Comparison of ENCODE assay signal across 23 cellular contexts in the genomic region with DNA sequence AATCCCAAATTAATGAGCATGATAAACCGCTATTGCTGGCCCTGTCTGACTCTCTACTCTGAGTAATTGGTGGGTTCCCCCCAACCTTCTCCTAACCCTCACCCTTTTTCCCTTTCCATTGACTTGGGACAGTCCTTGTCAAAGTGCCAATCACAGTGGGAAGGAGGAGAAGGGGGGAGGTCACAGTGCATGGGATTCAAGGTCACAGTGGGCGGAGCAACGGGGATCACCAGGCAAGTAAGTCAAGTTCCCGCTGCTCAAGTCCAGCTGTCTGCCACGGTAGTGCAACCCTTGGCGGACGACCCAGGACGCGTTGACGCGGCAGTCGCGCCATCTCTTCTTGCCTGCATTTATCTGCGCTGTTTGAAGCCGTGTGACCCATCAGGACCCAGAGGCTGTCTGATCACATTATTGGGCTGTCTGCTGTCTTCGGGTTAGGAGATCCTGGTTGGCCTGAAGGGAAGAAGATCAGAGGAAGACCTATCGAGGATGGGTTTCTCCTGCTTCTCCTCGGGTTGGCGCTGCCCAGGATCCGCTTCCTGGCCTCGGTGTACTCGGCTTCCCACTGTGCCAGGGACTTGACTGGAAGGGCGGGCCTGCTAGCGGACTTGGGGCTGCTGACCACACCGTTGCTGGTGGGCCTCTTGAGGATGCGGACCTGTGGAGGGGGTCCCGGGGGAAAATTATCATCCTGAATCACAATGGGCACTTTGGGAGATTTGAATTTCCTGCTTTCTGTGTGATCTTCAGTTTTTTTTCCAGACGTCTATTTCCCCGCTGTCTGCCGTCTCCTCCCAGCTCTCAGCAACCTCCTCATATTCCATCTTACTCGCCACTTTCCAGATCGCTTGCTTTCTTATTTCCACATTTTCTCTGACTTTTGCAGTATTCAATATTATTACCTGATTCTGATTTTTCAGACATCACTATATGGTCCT. TPM values are rescaled to one million over a fixed set of nuclear protein-coding genes. Genes with fewer than 3 reads are reported as not detected.
A peak's percentile ranks its signal among the peaks of the same experiment; 100 is the strongest.
DNase-seq lines count a peak whose midpoint lies in the region; ATAC-seq and TF ChIP-seq lines count a peak whose summit lies in the region.
"Had no signal": no experiment of that assay in that cellular context is flagged by ENCODE, and none has a peak within 500 bp of the region (broad histone marks: within the 10 kb centered on the region; RNA-seq: fewer than 3 reads in every experiment).

No MANE protein-coding gene starts in this region.

- H3K27me3 ChIP-seq in BLaER1 treated with 17β-estradiol and CSF1 and Interleukin-3, amounts not matched to agents 10 nM and 100 nM, result no peaks in the 10 kb centered on the region
- no peaks in the 10 kb centered on the region for H3K27me3 ChIP-seq in HUES6 (ENCODE audit: control insufficient read depth, insufficient read depth, low read length)
- no peaks in the 10 kb centered on the region for H3K27me3 ChIP-seq in mesenchymal stem cell (ENCODE audit: control insufficient read depth in 1 of 2, insufficient read depth in 1 of 2, low read length in 2 of 2)
- no peaks in the 10 kb centered on the region for H3K27me3 ChIP-seq in vagina
- H3K27me3 ChIP-seq: esophagus muscularis mucosa, neutrophil, right atrium auricular region had no signal

- H2AK5ac ChIP-seq in mesenchymal stem cell (ENCODE audit: low read length, severe bottlenecking), result no peak overlapping the region

- no peak overlapping the region for H2BK5ac ChIP-seq in mesenchymal stem cell (ENCODE audit: low read depth, low read length, poor library complexity, severe bottlenecking)

- H3K4me3 Mint-ChIP-seq in naive thymus-derived CD8-positive, alpha-beta T cell, result no peak overlapping the region
- H3K4me3 Mint-ChIP-seq: activated naive CD4-positive, alpha-beta T cell treated with anti-CD3 and anti-CD28 coated beads, Interleukin-2, amount 50 U/mL, for 24 hours; activated T-cell treated with anti-CD3 and anti-CD28 coated beads, Interleukin-2, amount 50 U/mL, for 24 hours had no signal

- H3K4me1 ChIP-seq in BLaER1 treated with 17β-estradiol and CSF1 and Interleukin-3, amounts not matched to agents 10 nM and 100 nM, result peaks cover 30 to 47% (median 35%) of the 10 kb centered on the region in 10 experiments
- H3K4me1 ChIP-seq in HUES6 (ENCODE audit: control insufficient read depth, insufficient read depth, low read length) (peaks cover 24% of the 10 kb centered on the region), mesenchymal stem cell (ENCODE audit: control insufficient read depth, insufficient read depth, low read depth, low read length) (peaks cover 4% of the 10 kb centered on the region), vagina (peaks cover 26% of the 10 kb centered on the region)

- H3K9ac ChIP-seq in BLaER1 treated with 17β-estradiol and CSF1 and Interleukin-3, amounts not matched to agents 10 nM and 100 nM, result peak overlapping the region; percentile 95 to 100 (median 99)
- H3K9ac ChIP-seq in HUES6 (ENCODE audit: low read length) (peak overlapping the region; percentile 1), mesenchymal stem cell (ENCODE audit: low read length) (no peak overlapping the region)

- H3K4ac ChIP-seq in mesenchymal stem cell (ENCODE audit: low read depth in 1 of 2, low read length in 2 of 2), result no peak overlapping the region

- H4K20me1 ChIP-seq in BLaER1 treated with 17β-estradiol and CSF1 and Interleukin-3, amounts not matched to agents 10 nM and 100 nM, result peaks cover under 1 to 18% (median 8%) of the 10 kb centered on the region in 11 experiments; a peak in 12 of 22 replicates

- no peak overlapping the region for H2BK120ac ChIP-seq in mesenchymal stem cell (ENCODE audit: low read depth, low read length)

- H3K9me3 Mint-ChIP-seq in naive thymus-derived CD8-positive, alpha-beta T cell, result no peaks in the 10 kb centered on the region
- H3K9me3 Mint-ChIP-seq: activated naive CD4-positive, alpha-beta T cell treated with anti-CD3 and anti-CD28 coated beads, Interleukin-2, amount 50 U/mL, for 24 hours; activated T-cell treated with anti-CD3 and anti-CD28 coated beads, Interleukin-2, amount 50 U/mL, for 24 hours had no signal

- H3K79me1 ChIP-seq in mesenchymal stem cell (replicated peaks; ENCODE audit: low read length, poor library complexity, severe bottlenecking), result no peaks in the 10 kb centered on the region

- peaks cover 3 to 5% (median 5%) of the 10 kb centered on the region in 3 donors for H3K36me3 Mint-ChIP-seq in naive thymus-derived CD8-positive, alpha-beta T cell

- no peak for TF ChIP-seq CTCF in vagina (IDR thresholded peaks at IDR 0.05)

- H3K18ac ChIP-seq in mesenchymal stem cell (ENCODE audit: low read depth in 1 of 2, low read length in 2 of 2), result no peak overlapping the region

- H3K27ac Mint-ChIP-seq in naive thymus-derived CD8-positive, alpha-beta T cell, result peak overlapping the region in 4 of 10 donors; percentile 7 to 53 (median 44)
- H3K27ac Mint-ChIP-seq: activated naive CD4-positive, alpha-beta T cell treated with anti-CD3 and anti-CD28 coated beads, Interleukin-2, amount 50 U/mL, for 24 hours; activated T-cell treated with anti-CD3 and anti-CD28 coated beads, Interleukin-2, amount 50 U/mL, for 24 hours had no signal

- H3K9me3 ChIP-seq in BLaER1 treated with 17β-estradiol and CSF1 and Interleukin-3, amounts not matched to agents 10 nM and 100 nM (replicated peaks in 1 of 11), result peaks cover 0 to 7% (median 5%) of the 10 kb centered on the region in 11 experiments; a peak in 15 of 22 replicates
- H3K9me3 ChIP-seq in HUES6 (ENCODE audit: control insufficient read depth, insufficient read depth, low read depth, low read length) (no peaks in the 10 kb centered on the region), mesenchymal stem cell (ENCODE audit: control insufficient read depth, low read length) (peaks cover 4% of the 10 kb centered on the region), vagina (no peaks in the 10 kb centered on the region)
- H3K9me3 ChIP-seq: esophagus muscularis mucosa, neutrophil, right atrium auricular region had no signal

- H4K91ac ChIP-seq in mesenchymal stem cell (ENCODE audit: low read length), result peak overlapping the region; percentile 34

- H4K8ac ChIP-seq in mesenchymal stem cell (ENCODE audit: low read length), result no peak overlapping the region

- DNase-seq in ecto neural progenitor cell (ENCODE audit: low spot score) (peak; percentile 53), mesenchymal stem cell (no peak), NCI-H2081 treated with DMSO at 0.1 percent for 48 hours (lab: John Stamatoyannopoulos, UW) (no peak), vagina (ENCODE audit: extremely low spot score in 2 of 2) (no peak), NCI-H1930 (lab: John Stamatoyannopoulos, UW) (no peak)
- no peak for DNase-seq in naive thymus-derived CD8-positive, alpha-beta T cell
- DNase-seq: activated CD4-positive, alpha-beta T cell treated with anti-CD3 and anti-CD28 coated beads, Interleukin-2, amount 50 U/mL, for 1 hour; activated T-cell treated with anti-CD3 and anti-CD28 coated beads, Interleukin-2, amount 50 U/mL, for 24 hours; dermis blood vessel endothelial cell; midbrain; NCI-H1105; NCI-H526 treated with DMSO at 0.1 percent for 48 hours; stimulated activated CD4-positive, alpha-beta T cell treated with anti-CD3 and anti-CD28 coated beads, Interleukin-1b, Interleukin-23, amount 100 ng/mL, for 48 hours; T1000 had no signal

- peaks cover 4 to 19% (median 8%) of the 10 kb centered on the region in 11 experiments for H3K36me3 ChIP-seq in BLaER1 treated with 17β-estradiol and CSF1 and Interleukin-3, amounts not matched to agents 10 nM and 100 nM
- H3K36me3 ChIP-seq in HUES6 (ENCODE audit: control insufficient read depth, insufficient read depth, low read length) (peaks cover 8% of the 10 kb centered on the region; the same call in 1 of the 2 replicates), mesenchymal stem cell (ENCODE audit: control insufficient read depth in 1 of 2, insufficient read depth in 2 of 2, low read depth in 1 of 2, low read length in 2 of 2) (peaks cover 1 to 10% of the 10 kb centered on the region in 2 experiments), vagina (peaks cover 0 to 4% of the 10 kb centered on the region in 2 donors)

- no peaks in the 10 kb centered on the region for H3K27me3 Mint-ChIP-seq in naive thymus-derived CD8-positive, alpha-beta T cell
- H3K27me3 Mint-ChIP-seq: activated naive CD4-positive, alpha-beta T cell treated with anti-CD3 and anti-CD28 coated beads, Interleukin-2, amount 50 U/mL, for 24 hours; activated T-cell treated with anti-CD3 and anti-CD28 coated beads, Interleukin-2, amount 50 U/mL, for 24 hours had no signal

- ATAC-seq in naive thymus-derived CD8-positive, alpha-beta T cell, result no peak
- ATAC-seq: GM12878, PC-3 had no signal

- intact Hi-C loops in vagina (cut with DNase I), result no loop called here

- peaks cover 5 to 20% (median 12%) of the 10 kb centered on the region in 4 donors for H3K4me1 Mint-ChIP-seq in naive thymus-derived CD8-positive, alpha-beta T cell

- WGBS in mesenchymal stem cell, result 90% methylated on average over 31 of the region's 32 CpGs

- no peak overlapping the region for H2BK12ac ChIP-seq in mesenchymal stem cell (ENCODE audit: low read length in 2 of 2)

- no peak for TF ChIP-seq POLR2A in vagina (IDR thresholded peaks at IDR 0.05)

- peak overlapping the region; percentile 94 to 100 (median 99) for H3K27ac ChIP-seq in BLaER1 treated with 17β-estradiol and CSF1 and Interleukin-3, amounts not matched to agents 10 nM and 100 nM
- H3K27ac ChIP-seq in HUES6 (ENCODE audit: low read depth, low read length) (no peak overlapping the region), mesenchymal stem cell (ENCODE audit: low read length, poor library complexity, severe bottlenecking) (no peak overlapping the region), vagina (no peak overlapping the region)
- H3K27ac ChIP-seq: esophagus muscularis mucosa, HL-60, right atrium auricular region had no signal

- no peak overlapping the region for H2AFZ ChIP-seq in mesenchymal stem cell (ENCODE audit: low read depth, low read length)

- H2BK15ac ChIP-seq in mesenchymal stem cell (ENCODE audit: low read depth, poor library complexity, severe bottlenecking), result peak overlapping the region; percentile 44

- peak overlapping the region; percentile 74 to 95 (median 88) for H3K4me3 ChIP-seq in BLaER1 treated with 17β-estradiol and CSF1 and Interleukin-3, amounts not matched to agents 10 nM and 100 nM
- H3K4me3 ChIP-seq in HUES6 (ENCODE audit: low read depth, low read length), result peak overlapping the region; percentile 49
- H3K4me3 ChIP-seq in mesenchymal stem cell (ENCODE audit: insufficient read depth in 1 of 2, low read depth in 1 of 2, low read length in 2 of 2), result no peak overlapping the region
- no peak overlapping the region for H3K4me3 ChIP-seq in vagina
- H3K4me3 ChIP-seq: esophagus muscularis mucosa, GM12878, right atrium auricular region had no signal

- no peak overlapping the region for H3K23ac ChIP-seq in mesenchymal stem cell (ENCODE audit: low read length in 2 of 2)

- POLR2A ChIA-PET in naive thymus-derived CD8-positive, alpha-beta T cell (lab: Charles Lee), result interaction anchor here (0.6 to 1.0 kb wide), 2 partner anchors 58 to 59 kb away, joined by 3 to 5 read pairs; a partner anchor contains a TSS

- H3K4me2 ChIP-seq in BLaER1 treated with 17β-estradiol and CSF1 and Interleukin-3, amounts not matched to agents 10 nM and 100 nM, result peak overlapping the region; percentile 80 to 98 (median 86)
- H3K4me2 ChIP-seq in mesenchymal stem cell (ENCODE audit: low read length, poor library complexity, severe bottlenecking), result no peak overlapping the region

- no peak overlapping the region for H3K14ac ChIP-seq in mesenchymal stem cell (ENCODE audit: low read length in 2 of 2)

RNA-seq across cellular contexts. Expression of a gene that starts 3.1 kb away (rescaled TPM):
- polyA plus RNA-seq in mesenchymal stem cell (2013, experiment 1 of 2), result 95.3 TPM
- polyA plus RNA-seq in mesenchymal stem cell (2013, experiment 2 of 2), result 102 TPM
- 10 to 100 TPM; 85.1 to 90.4 TPM for total RNA-seq in naive thymus-derived CD8-positive, alpha-beta T cell
- 10 to 100 TPM in 2 of 3 donors, 1 to 10 TPM in 1; 7.6 to 17.9 (median 12.8) TPM for polyA plus RNA-seq in naive thymus-derived CD8-positive, alpha-beta T cell
- 75.9 TPM for total RNA-seq in vagina

RNA-seq across cellular contexts. Expression of a gene that starts 58.9 kb away (rescaled TPM):
- polyA plus RNA-seq in mesenchymal stem cell (2013, experiment 1 of 2), result 6.3 TPM
- 6.9 TPM for polyA plus RNA-seq in mesenchymal stem cell (2013, experiment 2 of 2)
- 10 to 100 TPM; 11.2 to 12.8 TPM for total RNA-seq in naive thymus-derived CD8-positive, alpha-beta T cell
- polyA plus RNA-seq in naive thymus-derived CD8-positive, alpha-beta T cell, result 10 to 100 TPM; 10.9 to 12.0 (median 12.0) TPM
- total RNA-seq in vagina, result 5.9 TPM

Comparison
In these comparisons a context has a peak if more than half of its experiments do, and no peak if none do; other contexts are left out.
1. H3K27ac ChIP-seq: peak in BLaER1 treated with 17β-estradiol and CSF1 and Interleukin-3, amounts not matched to agents 10 nM and 100 nM (11 of 11); none in HUES6 (single experiment), mesenchymal stem cell (single experiment) and vagina (single experiment).
2. H3K4me3 ChIP-seq: peak in BLaER1 treated with 17β-estradiol and CSF1 and Interleukin-3, amounts not matched to agents 10 nM and 100 nM (10 of 10) and HUES6 (single experiment); none in mesenchymal stem cell (0 of 2) and vagina (0 of 2).